22 cellular contexts compared by ENCODE assay signal in the genomic region with DNA sequence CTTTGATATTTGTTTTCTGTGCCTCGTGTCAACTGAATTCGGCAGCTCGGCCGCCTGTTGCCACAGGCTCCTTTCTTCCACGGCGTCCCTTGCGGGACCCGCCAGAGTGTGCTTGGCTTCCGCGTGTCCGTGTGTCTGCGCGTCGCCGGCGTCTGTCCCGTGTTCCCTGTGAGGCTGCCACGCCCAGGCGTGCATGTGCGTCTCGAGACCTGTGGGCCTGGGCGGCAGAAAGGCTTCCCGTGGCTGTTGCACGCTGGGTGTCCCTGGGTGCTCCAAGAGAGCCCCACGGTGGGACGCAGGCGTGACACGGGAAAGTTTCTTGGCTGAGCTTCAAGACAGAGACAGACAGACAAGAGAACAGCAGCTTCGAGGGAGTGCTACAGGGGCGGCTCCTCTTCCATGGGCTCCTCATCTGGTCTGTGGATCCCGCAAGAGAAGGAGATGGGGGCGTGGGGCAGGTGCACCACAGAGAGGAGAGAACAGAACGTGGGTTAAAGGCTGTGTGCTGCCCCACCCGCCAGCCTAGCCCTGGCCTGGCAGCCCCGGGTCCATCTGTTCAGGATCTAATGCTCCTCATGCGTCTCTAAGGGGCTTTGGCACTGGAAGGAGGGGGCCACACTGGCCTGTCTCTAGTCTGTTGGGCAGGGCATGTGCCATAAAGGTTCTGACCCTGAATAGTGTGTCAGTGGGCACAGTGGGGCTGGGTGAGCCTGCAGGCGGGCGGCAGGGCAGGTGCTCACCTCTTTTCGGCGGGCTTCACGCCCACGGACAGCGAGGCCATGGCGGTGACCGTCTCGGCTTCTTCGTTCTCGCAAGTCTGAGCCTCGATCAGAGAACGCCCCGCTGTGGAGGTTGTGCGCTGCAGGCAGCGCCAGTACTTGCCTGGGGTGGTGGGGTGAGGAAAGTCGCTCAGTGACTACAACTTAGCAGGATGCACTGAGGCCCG.
DNase-seq lines count a peak whose midpoint lies in the region; ATAC-seq and TF ChIP-seq lines count a peak whose summit lies in the region.
"Had no signal": no experiment of that assay in that cellular context is flagged by ENCODE, and none has a peak within 500 bp of the region (broad histone marks: within the 10 kb centered on the region; RNA-seq: fewer than 3 reads in every experiment).

No MANE protein-coding gene starts in this region.

- H3K27ac Mint-ChIP-seq in chondrocyte (ENCODE audit: unreplicated experiment), result no peak overlapping the region
- H3K27ac Mint-ChIP-seq: B cell; CD4-positive, CD25-positive, alpha-beta regulatory T cell; IgD-negative memory B cell had no signal

- intact Hi-C loops in Right ventricle myocardium superior (cut with DNase I), result no loop called here
- intact Hi-C loops in left cardiac atrium (cut with DNase I), result no loop called here
- intact Hi-C loops in sciatic nerve (cut with DNase I), result no loop called here

- H3K4me3 Mint-ChIP-seq in chondrocyte (ENCODE audit: unreplicated experiment), result no peak overlapping the region
- H3K4me3 Mint-ChIP-seq: B cell, IgD-negative memory B cell had no signal

- no peak for TF ChIP-seq CTCF in chondrocyte (IDR thresholded peaks at IDR 0.05)

- peaks cover 2% of the 10 kb centered on the region for H3K9me3 Mint-ChIP-seq in chondrocyte (ENCODE audit: low read depth)

- H3K36me3 Mint-ChIP-seq in chondrocyte (ENCODE audit: low read depth), result peaks cover 17% of the 10 kb centered on the region

- DNase-seq in Right ventricle myocardium superior (peak; percentile 39), left cardiac atrium (no peak), chondrocyte (ENCODE audit: low spot score) (peak; percentile 92), sciatic nerve (ENCODE audit: low spot score) (peak; percentile 62), DMS53 treated with DMSO at 0.1 percent for 48 hours (lab: John Stamatoyannopoulos, UW; ENCODE audit: unreplicated experiment) (no peak), HUDEP-2 (lab: John Stamatoyannopoulos, UW; ENCODE audit: unreplicated experiment in 76 of 76) (no peak), NCI-H2081 (lab: John Stamatoyannopoulos, UW) (no peak)
- DNase-seq: CD4-positive, CD25-positive, alpha-beta regulatory T cell; COR-L47; DND-41; GM23248; HCEC 1CT; MV-4-11; NCI-H1105 treated with DMSO at 0.1 percent for 48 hours; NCI-H1694; NCI-H2081 treated with DMSO at 0.1 percent for 48 hours; NCI-H446; NCI-H526 had no signal

- no peaks in the 10 kb centered on the region for H3K27me3 Mint-ChIP-seq in chondrocyte (ENCODE audit: low read depth)
- H3K27me3 Mint-ChIP-seq: B cell; CD4-positive, CD25-positive, alpha-beta regulatory T cell; IgD-negative memory B cell had no signal

- H3K4me1 Mint-ChIP-seq in chondrocyte (ENCODE audit: low read depth), result peaks cover 12% of the 10 kb centered on the region
- H3K4me1 Mint-ChIP-seq: B cell; CD4-positive, CD25-positive, alpha-beta regulatory T cell; IgD-negative memory B cell had no signal

- ATAC-seq in Right ventricle myocardium superior (ENCODE audit: poor library complexity) (no peak), left cardiac atrium (no peak), sciatic nerve (peak; percentile 17)
- ATAC-seq: A549, GM12878 had no signal

Comparison
In these comparisons a context has a peak if more than half of its experiments do, and no peak if none do; other contexts are left out.
1. DNase-seq: peak in Right ventricle myocardium superior (single experiment), chondrocyte (single experiment) and sciatic nerve (single experiment); none in left cardiac atrium (single experiment), DMS53 treated with DMSO at 0.1 percent for 48 hours (single experiment), HUDEP-2 (0 of 76) and NCI-H2081 (0 of 2).